8 cellular contexts compared by ENCODE assay signal in the genomic region with DNA sequence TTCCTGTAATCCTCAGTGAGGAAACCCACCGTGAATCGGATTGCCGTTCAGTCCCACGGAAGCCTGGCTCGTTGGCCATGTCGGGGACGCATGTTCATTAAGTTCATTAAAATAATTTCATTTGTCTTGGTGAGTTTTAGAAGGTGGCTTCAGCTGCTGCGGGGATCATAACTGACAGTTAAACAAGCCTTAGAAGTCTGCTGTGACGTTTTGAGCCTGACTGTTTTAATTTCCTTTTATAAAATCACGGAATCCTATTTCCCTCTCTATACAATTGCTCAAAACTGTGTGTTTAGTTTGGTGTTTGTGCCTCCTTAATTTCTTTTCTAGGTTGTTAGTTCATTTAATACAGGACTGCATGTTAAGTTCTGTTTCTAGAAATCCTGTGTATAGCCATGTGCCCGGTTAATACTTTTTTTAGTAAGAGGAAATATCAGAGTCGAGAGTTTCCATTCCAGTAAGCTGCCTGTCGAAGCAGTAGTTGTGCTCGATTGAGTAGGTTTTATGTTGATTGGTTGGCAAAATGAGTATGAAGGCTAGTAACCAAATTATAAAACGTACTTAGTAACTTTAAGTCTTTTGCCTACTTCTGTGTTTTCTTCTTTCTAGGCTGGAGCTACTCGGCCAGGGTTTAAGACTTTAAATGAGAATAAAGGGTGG. TPM values are rescaled to one million over a fixed set of nuclear protein-coding genes. Genes with fewer than 3 reads are reported as not detected.
DNase-seq lines count a peak whose midpoint lies in the region; TF ChIP-seq lines count a peak whose summit lies in the region.

No MANE protein-coding gene starts in this region.

- H3K4me3 ChIP-seq in BLaER1 (peak overlapping the region; percentile 84), H7 (ENCODE audit: insufficient read depth, low read depth, low read length) (peak overlapping the region; percentile 95), fibroblast of mammary gland (ENCODE audit: control insufficient read depth, low read depth, low read length) (peak overlapping the region; percentile 95), ovary (peak overlapping the region; percentile 84)

- peak overlapping the region; percentile 90 for H3K4me3 Mint-ChIP-seq in T-helper 1 cell treated with Interleukin-12 subunit alpha and Interleukin-12 subunit beta and Interleukin-4 antibody, amounts not matched to agents 30 μg/mL and 1 μg/mL, for 36 hours

- H3K36me3 Mint-ChIP-seq in T-helper 1 cell treated with Interleukin-12 subunit alpha and Interleukin-12 subunit beta and Interleukin-4 antibody, amounts not matched to agents 30 μg/mL and 1 μg/mL, for 36 hours (ENCODE audit: low read depth): peaks cover 4% of the 10 kb centered on the region

- H3K4me1 ChIP-seq in BLaER1 (peaks cover 22% of the 10 kb centered on the region), ovary (ENCODE audit: insufficient read depth) (peaks cover 5% of the 10 kb centered on the region)

- peak overlapping the region; percentile 90 for H3K9ac ChIP-seq in BLaER1

- H3K9me3 ChIP-seq in BLaER1 (no peaks in the 10 kb centered on the region), ovary (no peaks in the 10 kb centered on the region)

- no peak for TF ChIP-seq CTCF in fibroblast of mammary gland (conservative IDR thresholded peaks at IDR 0.05; ENCODE audit: control insufficient read depth, insufficient read depth, low read depth, low read length)
- no peak for TF ChIP-seq CTCF in ovary (IDR thresholded peaks at IDR 0.05)

- no peak for TF ChIP-seq EP300 in ovary (IDR thresholded peaks at IDR 0.05)

- H4K20me1 ChIP-seq in BLaER1: peaks cover 56% of the 10 kb centered on the region

- H3K4me2 ChIP-seq in BLaER1: peak overlapping the region; percentile 77

- no peak for TF ChIP-seq POLR2A in ovary (IDR thresholded peaks at IDR 0.05)

- no peaks in the 10 kb centered on the region for H3K27me3 Mint-ChIP-seq in T-helper 1 cell treated with Interleukin-12 subunit alpha and Interleukin-12 subunit beta and Interleukin-4 antibody, amounts not matched to agents 30 μg/mL and 1 μg/mL, for 36 hours (ENCODE audit: low read depth)

- no peaks in the 10 kb centered on the region for H3K9me3 Mint-ChIP-seq in T-helper 1 cell treated with Interleukin-12 subunit alpha and Interleukin-12 subunit beta and Interleukin-4 antibody, amounts not matched to agents 30 μg/mL and 1 μg/mL, for 36 hours

- peaks cover 29% of the 10 kb centered on the region for H3K36me3 ChIP-seq in BLaER1
- no peaks in the 10 kb centered on the region for H3K36me3 ChIP-seq in H7 (replicated peaks; ENCODE audit: control insufficient read depth, insufficient read depth, low read length)
- no peaks in the 10 kb centered on the region for H3K36me3 ChIP-seq in ovary

- peak overlapping the region; percentile 85 for H3K27ac Mint-ChIP-seq in T-helper 1 cell treated with Interleukin-12 subunit alpha and Interleukin-12 subunit beta and Interleukin-4 antibody, amounts not matched to agents 30 μg/mL and 1 μg/mL, for 36 hours

- H3K4me1 Mint-ChIP-seq in T-helper 1 cell treated with Interleukin-12 subunit alpha and Interleukin-12 subunit beta and Interleukin-4 antibody, amounts not matched to agents 30 μg/mL and 1 μg/mL, for 36 hours (ENCODE audit: low read depth): peaks cover 16% of the 10 kb centered on the region

- H3K27me3 ChIP-seq in BLaER1: no peaks in the 10 kb centered on the region
- H3K27me3 ChIP-seq in H7 (ENCODE audit: control insufficient read depth, insufficient read depth, low read length): no peaks in the 10 kb centered on the region
- no peaks in the 10 kb centered on the region for H3K27me3 ChIP-seq in ovary

- 0 to 1% (median 0%) methylated on average over 16 of the region's 16 CpGs for WGBS in ovary, 3 donors

- intact Hi-C loops in ovary (cut with DNase I): loop anchor here in 2 of 4 donors (5.0 to 10.0 kb wide), 2 partner anchors 52 to 54 kb away; a partner anchor contains a TSS

- no peak for DNase-seq in H7
- no peak for DNase-seq in fibroblast of mammary gland (ENCODE audit: low read depth)
- DNase-seq in ovary: no peak
- no peak for DNase-seq in central memory CD4-positive, alpha-beta T cell
- no peak for DNase-seq in amygdala (lab: John Stamatoyannopoulos, UW)
- DNase-seq in NCI-H2171 treated with DMSO at 0.1 percent for 48 hours (lab: John Stamatoyannopoulos, UW): no peak

- peak overlapping the region; percentile 90 for H3K27ac ChIP-seq in BLaER1
- H3K27ac ChIP-seq in ovary: peak overlapping the region; percentile 76 to 94

RNA-seq across cellular contexts. Expression of a gene that starts 0.7 kb away (rescaled TPM):
- total RNA-seq in H7 (2014; rRNA removed; shearing (Covaris generic)): 81.9 and 97.3 TPM in 2 replicates
- total RNA-seq in ovary: 10 to 100 TPM; 17.9 to 42.1 (median 30.2) TPM
- 10 to 100 TPM; 13.9 to 44.4 TPM for polyA plus RNA-seq in ovary

RNA-seq across cellular contexts. Expression of a gene that starts 52.7 kb away (rescaled TPM):
- total RNA-seq in H7 (2014; rRNA removed; shearing (Covaris generic)): 9.5 and 19.2 TPM in 2 replicates
- 1 to 10 TPM; 2.4 to 5.9 (median 3.8) TPM for total RNA-seq in ovary
- 1 to 10 TPM; 1.2 to 4.5 TPM for polyA plus RNA-seq in ovary
